1 cellular context compared by ENCODE assay signal in genomic region chr3:45064512-45065372, GRCh38.
TF ChIP-seq lines count a peak whose summit lies in the region.

No MANE protein-coding gene starts in this region.

TF ChIP-seq in K562, 482 proteins besides CTCF, POLR2A, EP300 and RAD21 (continued from another document and continues in another):
- TF ChIP-seq ARID3A (IDR thresholded peaks at IDR 0.05; ENCODE audit: borderline replicate concordance, low read depth, low read length) (peak; percentile 98), RBM15 (IDR thresholded peaks at IDR 0.05; ENCODE audit: insufficient read depth, low read length) (no peak), MEF2A (IDR thresholded peaks at IDR 0.05; ENCODE audit: control insufficient read depth, low read depth, low read length) (0 out of 2 replicates have a peak, but pooled peaks have one; percentile 1), NCOA6 (IDR thresholded peaks at IDR 0.05) (no peak), CHD2 (IDR thresholded peaks at IDR 0.05; ENCODE audit: low read depth, low read length) (0 out of 2 replicates have a peak, but pooled peaks have one; percentile 11), ZBTB43 (CRISPR knock-in tag; IDR thresholded peaks at IDR 0.05) (no peak), ZNF41 (CRISPR knock-in tag; conservative IDR thresholded peaks at IDR 0.05) (peak; percentile 100), ID3 (CRISPR knock-in tag; IDR thresholded peaks at IDR 0.05) (peak; percentile 100), ID3 (tag; IDR thresholded peaks at IDR 0.05) (peak; percentile 100), PURB (CRISPR knock-in tag; IDR thresholded peaks at IDR 0.05; ENCODE audit: low read depth) (no peak), LEF1 (IDR thresholded peaks at IDR 0.05) (peak; percentile 92), ATF1 (CRISPR knock-in tag; IDR thresholded peaks at IDR 0.05) (no peak), ATF1 (tag; IDR thresholded peaks at IDR 0.05) (peak; percentile 98), CLOCK (CRISPR knock-in tag; IDR thresholded peaks at IDR 0.05; ENCODE audit: borderline replicate concordance) (peak; percentile 100), CEBPG (CRISPR knock-in tag; IDR thresholded peaks at IDR 0.05) (no peak), CEBPG (tag; conservative IDR thresholded peaks at IDR 0.05 in 1 of 2, IDR thresholded peaks at IDR 0.05 in 1 of 2) (peak; percentile 88 to 99), IRF2 (CRISPR knock-in tag; IDR thresholded peaks at IDR 0.05) (no peak), MAFF (IDR thresholded peaks at IDR 0.05; ENCODE audit: low read length) (no peak), TAL1 (IDR thresholded peaks at IDR 0.05) (no peak), ILK (tag; IDR thresholded peaks at IDR 0.05; ENCODE audit: borderline replicate concordance, low read depth) (peak; percentile 100), STAT5B (CRISPR knock-in tag; IDR thresholded peaks at IDR 0.05) (peak; percentile 100), SAFB (IDR thresholded peaks at IDR 0.05; ENCODE audit: borderline replicate concordance, low read depth, low read length) (no peak), ZNF778 (CRISPR knock-in tag; IDR thresholded peaks at IDR 0.05) (peak; percentile 99), EP400 (IDR thresholded peaks at IDR 0.05) (no peak), MNT (conservative IDR thresholded peaks at IDR 0.05) (no peak), SIN3B (IDR thresholded peaks at IDR 0.05; ENCODE audit: low read depth) (no peak), PHTF2 (CRISPR knock-in tag; IDR thresholded peaks at IDR 0.05) (peak; percentile 100), PTRF (tag; IDR thresholded peaks at IDR 0.05) (peak; percentile 100), ATF4 (CRISPR knock-in tag; IDR thresholded peaks at IDR 0.05) (peak; percentile 100), BRD4 (IDR thresholded peaks at IDR 0.05) (peak; percentile 100), NFIC (IDR thresholded peaks at IDR 0.05) (peak; percentile 45; the same call in 1 of the 2 replicates), NCOR1 (IDR thresholded peaks at IDR 0.05) (no peak), HMG20A (CRISPR knock-in tag; conservative IDR thresholded peaks at IDR 0.05) (peak; percentile 100), U2AF1 (optimal IDR thresholded peaks at IDR 0.05; ENCODE audit: low read depth, low read length) (no peak), TEAD1 (CRISPR knock-in tag; IDR thresholded peaks at IDR 0.05) (peak in 1 of 2 experiments; percentile 100; a peak in 3 of 4 replicates), ZBTB11 (CRISPR knock-in tag; IDR thresholded peaks at IDR 0.05) (peak in 2 of 3 experiments; percentile 78 to 97; a peak in 4 of 6 replicates), GATAD2B (IDR thresholded peaks at IDR 0.05; ENCODE audit: borderline replicate concordance) (no peak), MEIS2 (IDR thresholded peaks at IDR 0.05; ENCODE audit: partially characterized antibody) (peak; percentile 84), MECOM (CRISPR knock-in tag; IDR thresholded peaks at IDR 0.05) (peak; percentile 100), ZNF311 (CRISPR knock-in tag; IDR thresholded peaks at IDR 0.05) (peak; percentile 100), ESRRB (CRISPR knock-in tag; IDR thresholded peaks at IDR 0.05; ENCODE audit: borderline replicate concordance) (peak; percentile 99), BRF2 (IDR thresholded peaks at IDR 0.05; ENCODE audit: borderline replicate concordance, insufficient read depth, insufficient read length) (no peak), E2F3 (CRISPR knock-in tag; IDR thresholded peaks at IDR 0.05) (peak; percentile 100), NUFIP1 (IDR thresholded peaks at IDR 0.05; ENCODE audit: partially characterized antibody) (no peak), MYC (IDR thresholded peaks at IDR 0.05; ENCODE audit: low read depth, low read length) (peak; percentile 89), MYC (CRISPR knock-in tag; IDR thresholded peaks at IDR 0.05; ENCODE audit: borderline replicate concordance, low read depth) (peak; percentile 100), ARID2 (IDR thresholded peaks at IDR 0.05) (peak; percentile 40; the same call in 1 of the 2 replicates), ZKSCAN3 (CRISPR knock-in tag; IDR thresholded peaks at IDR 0.05) (peak; percentile 99), ZNF444 (CRISPR knock-in tag; IDR thresholded peaks at IDR 0.05) (peak; percentile 100), NEUROD1 (IDR thresholded peaks at IDR 0.05; ENCODE audit: borderline replicate concordance, low read depth, low read length, partially characterized antibody) (peak; percentile 22), ZNF263 (CRISPR knock-in tag; IDR thresholded peaks at IDR 0.05; ENCODE audit: borderline replicate concordance) (no peak), ZNF717 (CRISPR knock-in tag; IDR thresholded peaks at IDR 0.05) (peak; percentile 99), OTX1 (CRISPR knock-in tag; IDR thresholded peaks at IDR 0.05) (peak; percentile 100), BACH1 (tag; IDR thresholded peaks at IDR 0.05) (peak; percentile 100), RFX5 (IDR thresholded peaks at IDR 0.05; ENCODE audit: low read depth, low read length) (no peak), MAFG (tag; conservative IDR thresholded peaks at IDR 0.05) (peak; percentile 96), DMBX1 (CRISPR knock-in tag; IDR thresholded peaks at IDR 0.05; ENCODE audit: borderline replicate concordance) (peak; percentile 100), FOXK1 (CRISPR knock-in tag; IDR thresholded peaks at IDR 0.05; ENCODE audit: borderline replicate concordance) (no peak), CGGBP1 (CRISPR knock-in tag; IDR thresholded peaks at IDR 0.05) (peak; percentile 95; the same call in 1 of the 2 replicates), E2F4 (CRISPR knock-in tag; IDR thresholded peaks at IDR 0.05; ENCODE audit: low read depth) (no peak), GATAD2A (IDR thresholded peaks at IDR 0.05) (no peak), ZNF232 (CRISPR knock-in tag; IDR thresholded peaks at IDR 0.05) (no peak), MXI1 (IDR thresholded peaks at IDR 0.05; ENCODE audit: low read depth, low read length) (peak; percentile 84), NCOA4 (IDR thresholded peaks at IDR 0.05; ENCODE audit: partially characterized antibody) (no peak), FUS (optimal IDR thresholded peaks at IDR 0.05; ENCODE audit: low read depth, low read length) (no peak), ZNF507 (tag; conservative IDR thresholded peaks at IDR 0.05) (peak; percentile 96), CHD1 (IDR thresholded peaks at IDR 0.05; ENCODE audit: low read length) (peak; percentile 55)
